ENCODE assay signal across 10 cellular contexts in the genomic region with DNA sequence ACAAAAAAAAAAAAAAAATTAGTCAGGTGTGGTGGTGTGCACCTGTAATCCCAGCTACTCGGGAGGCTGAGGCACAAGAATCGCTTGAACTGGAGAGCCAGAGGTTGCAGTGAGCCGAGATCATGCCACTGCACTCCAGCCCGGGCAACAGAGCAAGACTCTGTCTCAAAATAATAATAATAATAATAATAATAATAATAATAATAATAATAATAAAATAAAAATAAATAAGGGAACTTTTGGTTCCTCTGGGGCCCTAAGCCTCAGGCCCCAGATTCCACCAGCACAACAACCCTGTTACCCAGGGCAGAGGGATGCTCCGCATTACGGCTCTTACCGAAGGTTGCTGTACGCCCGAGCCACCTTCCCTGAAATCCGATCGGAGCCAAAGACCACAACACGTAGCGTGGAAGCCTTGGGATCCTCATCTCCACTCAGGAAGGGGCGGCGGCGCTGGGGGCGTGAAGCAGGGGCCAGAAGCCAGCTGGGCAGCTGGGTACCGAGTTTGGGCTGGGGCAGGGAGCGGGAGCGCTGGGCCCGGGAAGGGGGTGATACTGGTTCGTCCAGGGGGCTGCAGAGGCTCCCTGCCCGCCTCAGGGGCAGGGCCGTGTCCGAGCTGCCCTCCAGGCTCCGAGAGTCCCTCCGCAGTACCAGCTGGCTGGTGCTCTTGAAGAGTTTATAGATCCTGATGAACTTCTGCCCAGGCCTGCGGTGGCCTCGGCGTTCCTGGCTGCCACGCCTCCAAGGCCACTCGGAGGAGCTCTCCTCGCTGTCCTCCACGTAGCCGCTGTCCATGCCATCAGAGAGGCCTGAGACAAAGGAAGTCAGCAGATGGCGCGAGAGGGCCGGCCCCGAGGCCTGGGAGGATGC. TPM values are rescaled to one million over a fixed set of nuclear protein-coding genes. Genes with fewer than 3 reads are reported as not detected.
A peak's percentile ranks its signal among the peaks of the same experiment; 100 is the strongest.
DNase-seq lines count a peak whose midpoint lies in the region; ATAC-seq and TF ChIP-seq lines count a peak whose summit lies in the region.
"Had no signal": no experiment of that assay in that cellular context is flagged by ENCODE, and none has a peak within 500 bp of the region (broad histone marks: within the 10 kb centered on the region; RNA-seq: fewer than 3 reads in every experiment).

No MANE protein-coding gene starts in this region.

- peaks cover 14% of the 10 kb centered on the region for H3K36me3 Mint-ChIP-seq in activated naive CD4-positive, alpha-beta T cell treated with anti-CD3 and anti-CD28 coated beads for 36 hours (ENCODE audit: low read depth)

- H3K4me1 Mint-ChIP-seq in activated naive CD4-positive, alpha-beta T cell treated with anti-CD3 and anti-CD28 coated beads for 36 hours (ENCODE audit: low read depth), result peaks cover 11% of the 10 kb centered on the region

- CTCF ChIA-PET in activated naive CD4-positive, alpha-beta T cell treated with anti-CD3 and anti-CD28 coated beads for 36 hours (lab: Charles Lee), result no interaction called here

- no peak overlapping the region for H3K27ac ChIP-seq in MM.1S (ENCODE audit: low read length)

- intact Hi-C loops in activated naive CD4-positive, alpha-beta T cell treated with anti-CD3 and anti-CD28 coated beads for 36 hours (cut with micrococcal nuclease), result no loop called here

- peak; percentile 46 for TF ChIP-seq CTCF in MM.1S (IDR thresholded peaks at IDR 0.05; ENCODE audit: low read length)

- ATAC-seq in HG03039 (IDR thresholded peaks at IDR 0.05; ENCODE audit: unreplicated experiment), result no peak

- no peak overlapping the region for H2AFZ ChIP-seq in MM.1S (ENCODE audit: low read length)

- H3K27me3 ChIP-seq in MM.1S (replicated peaks; ENCODE audit: insufficient read depth, low read length), result no peaks in the 10 kb centered on the region

- H4K20me1 ChIP-seq in MM.1S (ENCODE audit: insufficient read depth, low read length), result no peaks in the 10 kb centered on the region

- no peaks in the 10 kb centered on the region for H3K36me3 ChIP-seq in MM.1S (replicated peaks; ENCODE audit: insufficient read depth, low read length)

- no peaks in the 10 kb centered on the region for H3K9me3 Mint-ChIP-seq in activated naive CD4-positive, alpha-beta T cell treated with anti-CD3 and anti-CD28 coated beads for 36 hours

- H3F3A ChIP-seq in MM.1S (ENCODE audit: insufficient read depth, low read length), result no peaks in the 10 kb centered on the region

- H3K79me2 ChIP-seq in MM.1S (ENCODE audit: low read length), result no peaks in the 10 kb centered on the region

- DNase-seq in AG20443 (ENCODE audit: low spot score) (peak; percentile 83), MM.1S (peak; percentile 26), ecto neural progenitor cell (ENCODE audit: low spot score) (peak; percentile 94), lung microvascular endothelial cell (ENCODE audit: low read depth in 2 of 2) (peak; percentile 17 to 31), D341Med (ENCODE audit: low spot score) (no peak)
- DNase-seq in activated T-cell treated with anti-CD3 and anti-CD28 coated beads, Interleukin-2, amount 50 U/mL, for 1 hour, result no peak
- DNase-seq in activated naive CD4-positive, alpha-beta T cell treated with anti-CD3 and anti-CD28 coated beads for 36 hours, result no peak
- DNase-seq: cerebellar nuclear complex, kidney glomerular epithelial cell had no signal

- H3K4me2 ChIP-seq in MM.1S (ENCODE audit: low read depth, low read length), result no peak overlapping the region

- no peak overlapping the region for H3K4me3 ChIP-seq in MM.1S (ENCODE audit: low read length)

- H3K9me2 ChIP-seq in MM.1S (replicated peaks; ENCODE audit: insufficient read depth, low read length), result no peaks in the 10 kb centered on the region

- H3K4me3 Mint-ChIP-seq in activated naive CD4-positive, alpha-beta T cell treated with anti-CD3 and anti-CD28 coated beads for 36 hours, result no peak overlapping the region

- H3K9me3 ChIP-seq in MM.1S (replicated peaks; ENCODE audit: insufficient read depth, low read length), result no peaks in the 10 kb centered on the region

- no peak overlapping the region for H3K9ac ChIP-seq in MM.1S (ENCODE audit: low read length)

- no peaks in the 10 kb centered on the region for H3K27me3 Mint-ChIP-seq in activated naive CD4-positive, alpha-beta T cell treated with anti-CD3 and anti-CD28 coated beads for 36 hours (ENCODE audit: low read depth)

- no peak overlapping the region for H3K27ac Mint-ChIP-seq in activated naive CD4-positive, alpha-beta T cell treated with anti-CD3 and anti-CD28 coated beads for 36 hours

- peaks cover 9% of the 10 kb centered on the region for H3K4me1 ChIP-seq in MM.1S (ENCODE audit: low read length)

RNA-seq across cellular contexts. Expression of gene PIK3R6, which starts 20.6 kb away (rescaled TPM):
- not detected in 2 replicates for total RNA-seq in lung microvascular endothelial cell
- total RNA-seq in activated naive CD4-positive, alpha-beta T cell treated with anti-CD3 and anti-CD28 coated beads for 36 hours, result under 1 TPM; 0.12 to 0.22 TPM

Comparison
In these comparisons a context has a peak if more than half of its experiments do, and no peak if none do; other contexts are left out.
1. DNase-seq: peak in AG20443 (single experiment), MM.1S (single experiment), ecto neural progenitor cell (single experiment) and lung microvascular endothelial cell (2 of 2); none in activated T-cell treated with anti-CD3 and anti-CD28 coated beads, Interleukin-2, amount 50 U/mL, for 1 hour (single experiment), activated naive CD4-positive, alpha-beta T cell treated with anti-CD3 and anti-CD28 coated beads for 36 hours (single experiment) and D341Med (single experiment).